In genomic region chr4:80253510-80253909, GRCh38 we compare ENCODE assay signal across 1 cellular context.
TF ChIP-seq lines count a peak whose summit lies in the region.

No MANE protein-coding gene starts in this region.

TF ChIP-seq in K562, 482 proteins besides CTCF, POLR2A, EP300 and RAD21 (continued from another document and continues in another):
- TF ChIP-seq ATF2 (CRISPR knock-in tag; IDR thresholded peaks at IDR 0.05) (no peak), ZNF146 (CRISPR knock-in tag; IDR thresholded peaks at IDR 0.05; ENCODE audit: unreplicated experiment) (no peak), ETS1 (conservative IDR thresholded peaks at IDR 0.05; ENCODE audit: control insufficient read depth, low read depth, low read length) (peak; percentile 73; the same call in 1 of the 2 replicates), KLF6 (CRISPR knock-in tag; IDR thresholded peaks at IDR 0.05; ENCODE audit: borderline replicate concordance) (no peak), BRD9 (IDR thresholded peaks at IDR 0.05; ENCODE audit: low read depth, partially characterized antibody) (peak; percentile 75), YY1 (IDR thresholded peaks at IDR 0.05; ENCODE audit: borderline replicate concordance in 1 of 3, control insufficient read depth in 1 of 3, extremely low read depth in 1 of 3, insufficient read depth in 3 of 3, insufficient read length in 1 of 3, insufficient replicate concordance in 2 of 3, low read depth in 1 of 3, low read length in 2 of 3) (no peak), ETS2 (tag; IDR thresholded peaks at IDR 0.05; ENCODE audit: borderline replicate concordance, poor library complexity, severe bottlenecking) (no peak), RBBP5 (IDR thresholded peaks at IDR 0.05; ENCODE audit: borderline replicate concordance, insufficient read depth, low read length, poor library complexity, severe bottlenecking) (no peak), SMAD1 (IDR thresholded peaks at IDR 0.05; ENCODE audit: low read depth, low read length, partially characterized antibody) (peak; percentile 63), KDM4B (IDR thresholded peaks at IDR 0.05; ENCODE audit: borderline replicate concordance in 2 of 2, low read depth in 1 of 2) (no peak), LEF1 (IDR thresholded peaks at IDR 0.05) (peak; percentile 81), ZFP36 (IDR thresholded peaks at IDR 0.05; ENCODE audit: low read depth, low read length, partially characterized antibody) (peak; percentile 94), ZNF224 (CRISPR knock-in tag; IDR thresholded peaks at IDR 0.05) (no peak), ZNF644 (tag; IDR thresholded peaks at IDR 0.05; ENCODE audit: low read depth) (no peak), THRA (IDR thresholded peaks at IDR 0.05) (no peak), RCOR1 (IDR thresholded peaks at IDR 0.05; ENCODE audit: borderline replicate concordance in 1 of 2, low read depth in 2 of 2, low read length in 2 of 2) (peak; percentile 87 to 99), ZNF586 (CRISPR knock-in tag; conservative IDR thresholded peaks at IDR 0.05) (no peak), NCOA4 (IDR thresholded peaks at IDR 0.05; ENCODE audit: partially characterized antibody) (no peak), FUS (optimal IDR thresholded peaks at IDR 0.05; ENCODE audit: low read depth, low read length) (no peak), CC2D1A (IDR thresholded peaks at IDR 0.05) (peak; percentile 97; the same call in 1 of the 2 replicates), E2F6 (IDR thresholded peaks at IDR 0.05; ENCODE audit: borderline replicate concordance in 1 of 2, extremely low read depth in 1 of 2, insufficient read depth in 1 of 2, insufficient read length in 1 of 2, low read depth in 1 of 2, low read length in 1 of 2, poor library complexity in 1 of 2, severe bottlenecking in 1 of 2) (no peak), HMGXB4 (CRISPR knock-in tag; IDR thresholded peaks at IDR 0.05) (no peak), FOXP4 (CRISPR knock-in tag; IDR thresholded peaks at IDR 0.05; ENCODE audit: borderline replicate concordance) (no peak), MGA (IDR thresholded peaks at IDR 0.05) (no peak), TOE1 (IDR thresholded peaks at IDR 0.05; ENCODE audit: borderline replicate concordance) (no peak), TOE1 (CRISPR knock-in tag; IDR thresholded peaks at IDR 0.05; ENCODE audit: borderline replicate concordance, low read depth) (no peak), GTF2B (IDR thresholded peaks at IDR 0.05; ENCODE audit: extremely low read depth, insufficient read length) (no peak), NCOR1 (IDR thresholded peaks at IDR 0.05) (peak; percentile 97), NFIX (CRISPR knock-in tag; IDR thresholded peaks at IDR 0.05; ENCODE audit: low read depth) (no peak), ZFX (CRISPR knock-in tag; IDR thresholded peaks at IDR 0.05) (no peak), SIRT6 (IDR thresholded peaks at IDR 0.05; ENCODE audit: low read depth, low read length) (no peak), ZNF253 (CRISPR knock-in tag; conservative IDR thresholded peaks at IDR 0.05) (no peak), NR0B1 (IDR thresholded peaks at IDR 0.05; ENCODE audit: partially characterized antibody) (no peak), SRF (CRISPR knock-in tag; IDR thresholded peaks at IDR 0.05) (no peak), CBX8 (IDR thresholded peaks at IDR 0.05; ENCODE audit: borderline replicate concordance, extremely low read depth, low read depth, low read length, poor library complexity, severe bottlenecking) (no peak)
